In genomic region chr3:14231998-14232501, GRCh38 we compare ENCODE assay signal across 27 cellular contexts. TPM values are rescaled to one million over a fixed set of nuclear protein-coding genes. Genes with fewer than 3 reads are reported as not detected.
DNase-seq lines count a peak whose midpoint lies in the region; ATAC-seq and TF ChIP-seq lines count a peak whose summit lies in the region.
"Had no signal": no experiment of that assay in that cellular context is flagged by ENCODE, and none has a peak within 500 bp of the region (broad histone marks: within the 10 kb centered on the region; RNA-seq: fewer than 3 reads in every experiment).

No MANE protein-coding gene starts in this region.

- peaks cover 0 to 14% (median 0%) of the 10 kb centered on the region in 11 donors for H3K9me3 ChIP-seq in heart right ventricle
- H3K9me3 ChIP-seq in SJSA1 (replicated peaks): no peaks in the 10 kb centered on the region; the same call in 1 of the 2 replicates
- peaks cover 3% of the 10 kb centered on the region for H3K9me3 ChIP-seq in upper lobe of right lung
- no peaks in the 10 kb centered on the region for H3K9me3 ChIP-seq in CD8-positive, alpha-beta T cell (ENCODE audit: low read length)
- H3K9me3 ChIP-seq: BE2C, lower lobe of right lung, transverse colon had no signal

- no peak overlapping the region for H3K27ac Mint-ChIP-seq in CD8-positive, alpha-beta T cell
- H3K27ac Mint-ChIP-seq: activated naive CD8-positive, alpha-beta T cell treated with anti-CD3 and anti-CD28 coated beads for 36 hours; nephron progenitor cell; WTC11 had no signal

- CTCF ChIA-PET in CD8-positive, alpha-beta T cell (lab: Charles Lee): interaction anchor here (1.0 to 1.4 kb wide), 2 partner anchors 29 to 30 kb away, joined by 3 to 4 read pairs; no protein-coding TSS in a partner anchor

- intact Hi-C loops in heart right ventricle (cut with DNase I) (no loop called here), Right ventricle myocardium superior (cut with DNase I) (no loop called here), upper lobe of right lung (cut with DNase I) (no loop called here)
- intact Hi-C loops in CD8-positive, alpha-beta T cell (cut with DNase I, micrococcal nuclease): no loop called here

- POLR2A ChIA-PET in CD8-positive, alpha-beta T cell (lab: Charles Lee): no interaction called here

- in situ Hi-C loops in G401 (cut with HindIII; ENCODE audit: low sequenced_read_pairs): no loop called here

- H3K27me3 Mint-ChIP-seq in CD8-positive, alpha-beta T cell (ENCODE audit: low read depth): peaks cover 25% of the 10 kb centered on the region

- DNase-seq in heart right ventricle: no peak
- no peak for DNase-seq in Right ventricle myocardium superior
- DNase-seq in SJSA1 (ENCODE audit: low read depth in 1 of 2, low spot score in 2 of 2): peak in 1 of 2 experiments; percentile 70
- DNase-seq in foreskin fibroblast: peak; percentile 64 to 78
- DNase-seq in upper lobe of right lung: no peak
- DNase-seq in CD8-positive, alpha-beta T cell: no peak
- no peak for DNase-seq in G401 (ENCODE audit: low spot score)
- no peak for DNase-seq in activated CD4-positive, alpha-beta T cell treated with anti-CD3 and anti-CD28 coated beads for 1 hour
- DNase-seq: activated CD4-positive, alpha-beta T cell treated with anti-CD3 and anti-CD28 coated beads, Interleukin-2, amount 50 U/mL, for 48 hours; activated CD8-positive, alpha-beta memory T cell treated with anti-CD3 and anti-CD28 coated beads, Interleukin-2, amount 50 U/mL, for 48 hours; activated naive CD8-positive, alpha-beta T cell treated with anti-CD3 and anti-CD28 coated beads for 36 hours; BE2C; COR-L47; DMS79 treated with DMSO at 0.1 percent for 48 hours; effector CD4-positive, alpha-beta T cell; NCI-H1092; NCI-H187 treated with DMSO at 0.1 percent for 48 hours; NCI-H69; nephron progenitor cell; posterior cingulate gyrus; stimulated activated CD8-positive, alpha-beta memory T cell treated with anti-CD3 and anti-CD28 coated beads, Interleukin-4, amount 100 ng/mL, for 48 hours; stomach; T-helper 9 cell; transverse colon had no signal

- H3K4me1 ChIP-seq in heart right ventricle: peaks cover 0 to 50% (median 29%) of the 10 kb centered on the region in 9 donors
- peaks cover 37% of the 10 kb centered on the region for H3K4me1 ChIP-seq in SJSA1 (replicated peaks)
- peaks cover 19% of the 10 kb centered on the region for H3K4me1 ChIP-seq in upper lobe of right lung
- no peaks in the 10 kb centered on the region for H3K4me1 ChIP-seq in CD8-positive, alpha-beta T cell (ENCODE audit: insufficient read depth, low read length)
- H3K4me1 ChIP-seq: BE2C had no signal

- H3K4me3 ChIP-seq in heart right ventricle (no peak overlapping the region), SJSA1 (no peak overlapping the region), foreskin fibroblast (ENCODE audit: low read depth in 1 of 2, low read length in 2 of 2) (no peak overlapping the region), upper lobe of right lung (no peak overlapping the region)
- no peak overlapping the region for H3K4me3 ChIP-seq in CD8-positive, alpha-beta T cell (ENCODE audit: low read depth, low read length)
- H3K4me3 ChIP-seq: lower lobe of right lung, stomach, transverse colon had no signal

- H3K36me3 ChIP-seq in heart right ventricle (no peaks in the 10 kb centered on the region), SJSA1 (no peaks in the 10 kb centered on the region), upper lobe of right lung (no peaks in the 10 kb centered on the region)
- H3K36me3 ChIP-seq in CD8-positive, alpha-beta T cell (ENCODE audit: insufficient read depth, low read length): no peaks in the 10 kb centered on the region
- H3K36me3 ChIP-seq: BE2C, lower lobe of right lung, stomach, transverse colon had no signal

- peaks cover 2% of the 10 kb centered on the region for H3K36me3 Mint-ChIP-seq in CD8-positive, alpha-beta T cell

- H3K27ac ChIP-seq in heart right ventricle (peak overlapping the region; percentile 22 to 92 (median 56)), SJSA1 (peak overlapping the region; percentile 49), upper lobe of right lung (peak overlapping the region; percentile 42)
- H3K27ac ChIP-seq in CD8-positive, alpha-beta T cell (ENCODE audit: low read depth, low read length): no peak overlapping the region
- H3K27ac ChIP-seq: lower lobe of right lung, stomach, transverse colon had no signal

- H3K9me3 Mint-ChIP-seq in CD8-positive, alpha-beta T cell: peaks cover 6% of the 10 kb centered on the region

- no peak for ATAC-seq in heart right ventricle
- no peak for ATAC-seq in Right ventricle myocardium superior (ENCODE audit: poor library complexity)
- ATAC-seq in upper lobe of right lung: no peak
- no peak for ATAC-seq in CD8-positive, alpha-beta T cell
- ATAC-seq: sciatic nerve had no signal

- WGBS in heart right ventricle, 2 donors: 22 to 39% methylated on average over 4 of the region's 4 CpGs

- TF ChIP-seq CTCF in heart right ventricle (IDR thresholded peaks at IDR 0.05) (no peak), foreskin fibroblast (IDR thresholded peaks at IDR 0.05; ENCODE audit: low read depth, low read length) (no peak), upper lobe of right lung (IDR thresholded peaks at IDR 0.05) (no peak)
- TF ChIP-seq CTCF in CD8-positive, alpha-beta T cell (IDR thresholded peaks at IDR 0.05): no peak

- H3K4me3 Mint-ChIP-seq in CD8-positive, alpha-beta T cell: no peak overlapping the region
- H3K4me3 Mint-ChIP-seq: activated naive CD8-positive, alpha-beta T cell treated with anti-CD3 and anti-CD28 coated beads for 36 hours; nephron progenitor cell; WTC11 had no signal

- peaks cover 9% of the 10 kb centered on the region for H3K4me1 Mint-ChIP-seq in CD8-positive, alpha-beta T cell (ENCODE audit: low read depth)

- H3K27me3 ChIP-seq in heart right ventricle: peaks cover 0 to 9% (median 0%) of the 10 kb centered on the region in 7 donors
- no peaks in the 10 kb centered on the region for H3K27me3 ChIP-seq in SJSA1 (replicated peaks)
- no peaks in the 10 kb centered on the region for H3K27me3 ChIP-seq in upper lobe of right lung
- H3K27me3 ChIP-seq in CD8-positive, alpha-beta T cell (ENCODE audit: insufficient read depth, low read length): no peaks in the 10 kb centered on the region
- H3K27me3 ChIP-seq: BE2C, stomach, transverse colon had no signal

RNA-seq across cellular contexts. Expression of gene LSM3, which starts 53.4 kb away (rescaled TPM):
- total RNA-seq in heart right ventricle (10 to 100 TPM; 12.4 to 18.0 (median 15.2) TPM), Right ventricle myocardium superior (16.8 TPM), upper lobe of right lung (8.8 TPM)
- polyA plus RNA-seq in heart right ventricle: 10 to 100 TPM in 1 of 2 donors, 1 to 10 TPM in 1; 5.6 to 16.1 TPM
- total RNA-seq in SJSA1 (2014; rRNA removed; shearing (Covaris generic)): 22.4 and 25.9 TPM in 2 replicates
- total RNA-seq in CD8-positive, alpha-beta T cell: 1 to 10 TPM; 7.5 to 8.3 TPM
- total RNA-seq in G401 (2014; rRNA removed; shearing (Covaris generic)): 25.2 and 33.1 TPM in 2 replicates

RNA-seq across cellular contexts. Expression of gene XPC, which starts 53.6 kb away (rescaled TPM):
- total RNA-seq in heart right ventricle (10 to 100 TPM in 5 of 10 donors, 1 to 10 TPM in 5; 8.5 to 15.8 (median 11.3) TPM), Right ventricle myocardium superior (7.7 TPM), upper lobe of right lung (36.1 TPM)
- polyA plus RNA-seq in heart right ventricle: 1 to 10 TPM; 7.3 to 9.7 TPM
- total RNA-seq in SJSA1 (2014; rRNA removed; shearing (Covaris generic)): 12.9 and 17.7 TPM in 2 replicates
- 10 to 100 TPM; 51.5 to 56.5 TPM for total RNA-seq in CD8-positive, alpha-beta T cell
- 41.6 and 52.2 TPM in 2 replicates for total RNA-seq in G401 (2014; rRNA removed; shearing (Covaris generic))

Comparison
In these comparisons a context has a peak if more than half of its experiments do, and no peak if none do; other contexts are left out.
1. DNase-seq: peak in foreskin fibroblast (2 of 2); none in heart right ventricle (0 of 2), Right ventricle myocardium superior (single experiment), upper lobe of right lung (single experiment), CD8-positive, alpha-beta T cell (0 of 7), G401 (single experiment) and activated CD4-positive, alpha-beta T cell treated with anti-CD3 and anti-CD28 coated beads for 1 hour (single experiment).